Comparison of ENCODE assay signal across 15 cellular contexts in the genomic region with DNA sequence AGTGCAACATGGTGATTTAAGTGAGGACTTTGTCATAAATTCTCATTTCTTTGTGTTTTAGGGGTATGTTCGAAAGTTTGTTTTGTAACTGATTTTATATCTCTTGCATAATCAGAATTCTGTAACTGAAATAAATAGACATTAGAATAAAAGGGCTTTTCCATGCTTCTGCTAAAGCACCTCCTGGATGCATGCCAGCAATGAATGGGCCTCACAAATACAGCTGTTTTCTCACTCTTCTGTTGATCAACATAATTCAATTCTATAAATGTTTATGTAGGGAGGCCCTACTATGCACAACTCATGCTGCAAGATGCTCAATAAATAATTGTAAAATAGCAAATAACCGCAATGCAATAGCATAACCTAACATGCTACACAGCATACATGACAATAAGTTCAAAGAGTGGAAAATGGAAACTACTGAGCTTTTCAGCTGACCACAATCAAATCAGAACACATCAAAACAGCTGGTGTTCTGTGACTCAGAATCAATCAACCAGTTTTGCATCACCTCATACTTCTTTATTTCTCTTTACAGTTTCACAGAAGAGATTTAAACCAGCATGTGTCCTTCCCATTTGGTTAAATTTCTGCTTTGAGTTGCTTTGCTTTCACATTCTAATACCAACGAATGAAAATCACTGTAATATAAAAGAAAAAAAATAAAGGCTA.
"Had no signal": no experiment of that assay in that cellular context is flagged by ENCODE, and none has a peak within 500 bp of the region (broad histone marks: within the 10 kb centered on the region; RNA-seq: fewer than 3 reads in every experiment).

No MANE protein-coding gene starts in this region.

- ATAC-seq: left ventricle myocardium superior; naive thymus-derived CD8-positive, alpha-beta T cell; pancreas; stimulated activated naive CD8-positive, alpha-beta T cell treated with anti-CD3 and anti-CD28 coated beads, Interleukin-15, amount 100 ng/mL, for 72 hours had no signal

- DNase-seq: activated B cell treated with CpG ODN at 0.5 μM for 24 hours; activated CD4-positive, alpha-beta T cell treated with anti-CD3 and anti-CD28 coated beads, Interleukin-2, amount 10 ng/mL, durations not matched to agents 7 days and 5 days; activated gamma-delta T cell treated with Interleukin-2 at 50 U/mL for 16 hours; activated naive CD8-positive, alpha-beta T cell treated with anti-CD3 and anti-CD28 coated beads, Interleukin-2, amount 10 ng/mL, durations not matched to agents 7 days and 5 days; brain microvascular endothelial cell; effector CD4-positive, alpha-beta T cell; esophagus squamous epithelium; hypothalamus; left ventricle myocardium superior; naive thymus-derived CD8-positive, alpha-beta T cell; pancreas; sigmoid colon; spleen; stimulated activated naive CD8-positive, alpha-beta T cell treated with anti-CD3 and anti-CD28 coated beads, Interleukin-15, amount 100 ng/mL, for 72 hours had no signal

- H3K4me3 ChIP-seq: coronary artery, esophagus squamous epithelium, pancreas, sigmoid colon, spleen had no signal
